In genomic region chr16:30565984-30566383, GRCh38 we compare ENCODE assay signal across 26 cellular contexts. TPM values are rescaled to one million over a fixed set of nuclear protein-coding genes. Genes with fewer than 3 reads are reported as not detected.
A peak's percentile ranks its signal among the peaks of the same experiment; 100 is the strongest.
DNase-seq lines count a peak whose midpoint lies in the region; ATAC-seq and TF ChIP-seq lines count a peak whose summit lies in the region.
"Had no signal": no experiment of that assay in that cellular context is flagged by ENCODE, and none has a peak within 500 bp of the region (broad histone marks: within the 10 kb centered on the region; RNA-seq: fewer than 3 reads in every experiment).

No MANE protein-coding gene starts in this region.

- H3K9ac ChIP-seq in mesenchymal stem cell (ENCODE audit: low read length): no peak overlapping the region
- H3K9ac ChIP-seq: parathyroid adenoma, SK-N-SH had no signal

- H3K4me3 ChIP-seq in mesenchymal stem cell (ENCODE audit: insufficient read depth in 1 of 2, low read depth in 1 of 2, low read length in 2 of 2): no peak overlapping the region
- H3K4me3 ChIP-seq: dorsolateral prefrontal cortex, heart left ventricle, thyroid gland had no signal

- H2BK5ac ChIP-seq in mesenchymal stem cell (ENCODE audit: low read depth, low read length, poor library complexity, severe bottlenecking): no peak overlapping the region

- H3K27me3 ChIP-seq in mesenchymal stem cell (ENCODE audit: control insufficient read depth in 1 of 2, insufficient read depth in 1 of 2, low read length in 2 of 2): peaks cover 0 to 5% of the 10 kb centered on the region in 2 experiments
- H3K27me3 ChIP-seq: dorsolateral prefrontal cortex, heart left ventricle, thyroid gland had no signal

- H2BK15ac ChIP-seq in mesenchymal stem cell (ENCODE audit: low read depth, poor library complexity, severe bottlenecking): no peak overlapping the region

- H3K4me1 ChIP-seq in mesenchymal stem cell (ENCODE audit: control insufficient read depth, insufficient read depth, low read depth, low read length): peaks cover 8% of the 10 kb centered on the region

- H3K23ac ChIP-seq in mesenchymal stem cell (ENCODE audit: low read length in 2 of 2): no peak overlapping the region

- POLR2A ChIA-PET in activated CD4-positive, alpha-beta memory T cell treated with anti-CD3 and anti-CD28 coated beads, Interleukin-2, amount 10 ng/mL, durations not matched to agents 7 days and 5 days (lab: Charles Lee): interaction anchor here (0.7 to 5.8 kb wide), 4 partner anchors 9 to 32 kb away, joined by 3 to 53 read pairs (median 16); partner anchors contain the start of genes ZNF747 and ZNF785

- H3K4me1 Mint-ChIP-seq in natural killer cell treated with Interleukin-12 subunit alpha and Interleukin-12 subunit beta and Interleukin-15 and Interleukin-18, amount 100 ng/mL, for 72 hours (ENCODE audit: low read depth in 2 of 2): peaks cover 25 to 37% of the 10 kb centered on the region in 2 donors
- peaks cover 19 to 22% of the 10 kb centered on the region in 2 donors for H3K4me1 Mint-ChIP-seq in natural killer cell
- H3K4me1 Mint-ChIP-seq in activated CD4-positive, alpha-beta memory T cell treated with anti-CD3 and anti-CD28 coated beads, Interleukin-2, amount 10 ng/mL, durations not matched to agents 7 days and 5 days: peaks cover 47% of the 10 kb centered on the region

- H2AFZ ChIP-seq in mesenchymal stem cell (ENCODE audit: low read depth, low read length): no peak overlapping the region
- H2AFZ ChIP-seq: parathyroid adenoma had no signal

- H3K36me3 Mint-ChIP-seq in natural killer cell treated with Interleukin-12 subunit alpha and Interleukin-12 subunit beta and Interleukin-15 and Interleukin-18, amount 100 ng/mL, for 72 hours: no peaks in the 10 kb centered on the region
- H3K36me3 Mint-ChIP-seq in natural killer cell: no peaks in the 10 kb centered on the region
- peaks cover 4% of the 10 kb centered on the region for H3K36me3 Mint-ChIP-seq in activated CD4-positive, alpha-beta memory T cell treated with anti-CD3 and anti-CD28 coated beads, Interleukin-2, amount 10 ng/mL, durations not matched to agents 7 days and 5 days (ENCODE audit: low read depth)
- H3K36me3 Mint-ChIP-seq: memory B cell had no signal

- no peak overlapping the region for H4K8ac ChIP-seq in mesenchymal stem cell (ENCODE audit: low read length)

- ATAC-seq in natural killer cell treated with Interleukin-12 subunit alpha and Interleukin-12 subunit beta and Interleukin-15 and Interleukin-18, amount 100 ng/mL, for 72 hours: no peak
- no peak for ATAC-seq in natural killer cell
- no peak for ATAC-seq in HG03097 (IDR thresholded peaks at IDR 0.05; ENCODE audit: low FRiP score, unreplicated experiment)
- ATAC-seq: activated naive CD4-positive, alpha-beta T cell treated with anti-CD3 and anti-CD28 coated beads, Interleukin-2, amount 50 U/mL, for 72 hours; heart left ventricle; left cardiac atrium; right cardiac atrium had no signal

- peak overlapping the region; percentile 97 to 99 for H3K27ac Mint-ChIP-seq in natural killer cell treated with Interleukin-12 subunit alpha and Interleukin-12 subunit beta and Interleukin-15 and Interleukin-18, amount 100 ng/mL, for 72 hours
- peak overlapping the region in 1 of 2 donors; percentile 36 for H3K27ac Mint-ChIP-seq in natural killer cell
- H3K27ac Mint-ChIP-seq in activated CD4-positive, alpha-beta memory T cell treated with anti-CD3 and anti-CD28 coated beads, Interleukin-2, amount 10 ng/mL, durations not matched to agents 7 days and 5 days: peak overlapping the region; percentile 99
- H3K27ac Mint-ChIP-seq: memory B cell had no signal

- peak overlapping the region; percentile 89 for H4K91ac ChIP-seq in mesenchymal stem cell (ENCODE audit: low read length)

- 78% methylated on average over 8 of the region's 8 CpGs for WGBS in mesenchymal stem cell

- peak overlapping the region in 1 of 2 experiments; percentile 24 for H3K4ac ChIP-seq in mesenchymal stem cell (ENCODE audit: low read depth in 1 of 2, low read length in 2 of 2)

- H2BK12ac ChIP-seq in mesenchymal stem cell (ENCODE audit: low read length in 2 of 2): no peak overlapping the region

- intact Hi-C loops in natural killer cell (cut with micrococcal nuclease): no loop called here

- peaks cover 11% of the 10 kb centered on the region for H3K79me1 ChIP-seq in mesenchymal stem cell (replicated peaks; ENCODE audit: low read length, poor library complexity, severe bottlenecking)

- peaks cover 0 to 9% of the 10 kb centered on the region in 2 experiments for H3K36me3 ChIP-seq in mesenchymal stem cell (ENCODE audit: control insufficient read depth in 1 of 2, insufficient read depth in 2 of 2, low read depth in 1 of 2, low read length in 2 of 2)
- H3K36me3 ChIP-seq: thyroid gland had no signal

- CTCF ChIA-PET in activated CD4-positive, alpha-beta memory T cell treated with anti-CD3 and anti-CD28 coated beads, Interleukin-2, amount 10 ng/mL, durations not matched to agents 7 days and 5 days (lab: Charles Lee): interaction anchor here (0.5 to 1.7 kb wide), 5 partner anchors 8 to 43 kb away, joined by 3 to 6 read pairs (median 3); no protein-coding TSS in a partner anchor

- no peaks in the 10 kb centered on the region for H3K9me3 Mint-ChIP-seq in natural killer cell treated with Interleukin-12 subunit alpha and Interleukin-12 subunit beta and Interleukin-15 and Interleukin-18, amount 100 ng/mL, for 72 hours
- no peaks in the 10 kb centered on the region for H3K9me3 Mint-ChIP-seq in natural killer cell
- H3K9me3 Mint-ChIP-seq in activated CD4-positive, alpha-beta memory T cell treated with anti-CD3 and anti-CD28 coated beads, Interleukin-2, amount 10 ng/mL, durations not matched to agents 7 days and 5 days: no peaks in the 10 kb centered on the region
- H3K9me3 Mint-ChIP-seq: activated naive CD4-positive, alpha-beta T cell treated with anti-CD3 and anti-CD28 coated beads, Interleukin-2, amount 50 U/mL, for 72 hours; central memory CD8-positive, alpha-beta T cell; IgD-negative memory B cell; memory B cell; stimulated activated naive CD8-positive, alpha-beta T cell treated with anti-CD3 and anti-CD28 coated beads, Interleukin-15, Interleukin-2, amounts not matched to agents 100 ng/mL and 50 ng/mL, for 24 hours had no signal

- H3K14ac ChIP-seq in mesenchymal stem cell (ENCODE audit: low read length in 2 of 2): no peak overlapping the region

- no peak overlapping the region for H2BK120ac ChIP-seq in mesenchymal stem cell (ENCODE audit: low read depth, low read length)

- H3K18ac ChIP-seq in mesenchymal stem cell (ENCODE audit: low read depth in 1 of 2, low read length in 2 of 2): no peak overlapping the region

- no peaks in the 10 kb centered on the region for H3K9me3 ChIP-seq in mesenchymal stem cell (ENCODE audit: control insufficient read depth, low read length)
- H3K9me3 ChIP-seq: heart left ventricle, SK-N-SH, thyroid gland had no signal

- H3K4me3 Mint-ChIP-seq in natural killer cell treated with Interleukin-12 subunit alpha and Interleukin-12 subunit beta and Interleukin-15 and Interleukin-18, amount 100 ng/mL, for 72 hours: no peak overlapping the region
- no peak overlapping the region for H3K4me3 Mint-ChIP-seq in natural killer cell
- no peak overlapping the region for H3K4me3 Mint-ChIP-seq in activated CD4-positive, alpha-beta memory T cell treated with anti-CD3 and anti-CD28 coated beads, Interleukin-2, amount 10 ng/mL, durations not matched to agents 7 days and 5 days
- H3K4me3 Mint-ChIP-seq: central memory CD8-positive, alpha-beta T cell; memory B cell; stimulated activated naive CD8-positive, alpha-beta T cell treated with anti-CD3 and anti-CD28 coated beads, Interleukin-15, Interleukin-2, amounts not matched to agents 100 ng/mL and 50 ng/mL, for 24 hours had no signal

- H2AK5ac ChIP-seq in mesenchymal stem cell (ENCODE audit: low read length, severe bottlenecking): no peak overlapping the region

- H3K4me2 ChIP-seq in mesenchymal stem cell (ENCODE audit: low read length, poor library complexity, severe bottlenecking): no peak overlapping the region
- H3K4me2 ChIP-seq: SK-N-SH had no signal

- TF ChIP-seq CTCF in natural killer cell (IDR thresholded peaks at IDR 0.05): no peak

- no peak overlapping the region for H3K27ac ChIP-seq in mesenchymal stem cell (ENCODE audit: low read length, poor library complexity, severe bottlenecking)
- H3K27ac ChIP-seq: heart left ventricle, parathyroid adenoma, thyroid gland, VCaP had no signal

- no peak for DNase-seq in natural killer cell treated with Interleukin-12 subunit alpha and Interleukin-12 subunit beta and Interleukin-15 and Interleukin-18, amount 100 ng/mL, for 72 hours (ENCODE audit: low spot score)
- DNase-seq in natural killer cell (no peak), mesenchymal stem cell (no peak), DMS 273 treated with DMSO at 0.1 percent for 48 hours (lab: John Stamatoyannopoulos, UW) (no peak)
- DNase-seq in activated CD4-positive, alpha-beta memory T cell treated with anti-CD3 and anti-CD28 coated beads, Interleukin-2, amount 10 ng/mL, durations not matched to agents 7 days and 5 days: no peak
- DNase-seq in stimulated activated CD4-positive, alpha-beta T cell treated with anti-CD3 and anti-CD28 coated beads, Interleukin-4, amount 100 ng/mL, for 24 hours: no peak
- DNase-seq: activated CD4-positive, alpha-beta T cell treated with anti-CD3 and anti-CD28 coated beads, Interleukin-2, amount 50 U/mL, for 4 hours; activated T-cell treated with anti-CD3 and anti-CD28 coated beads for 4 hours; aorta; heart left ventricle; left cardiac atrium; NCI-H1105 treated with DMSO at 0.1 percent for 48 hours; NCI-H2081; NCI-H226; right cardiac atrium; SK-N-SH; thyroid gland had no signal

- no peaks in the 10 kb centered on the region for H3K27me3 Mint-ChIP-seq in natural killer cell treated with Interleukin-12 subunit alpha and Interleukin-12 subunit beta and Interleukin-15 and Interleukin-18, amount 100 ng/mL, for 72 hours
- peaks cover 0 to 4% of the 10 kb centered on the region in 2 donors for H3K27me3 Mint-ChIP-seq in natural killer cell (ENCODE audit: low read depth in 2 of 2)
- H3K27me3 Mint-ChIP-seq in activated CD4-positive, alpha-beta memory T cell treated with anti-CD3 and anti-CD28 coated beads, Interleukin-2, amount 10 ng/mL, durations not matched to agents 7 days and 5 days: no peaks in the 10 kb centered on the region
- H3K27me3 Mint-ChIP-seq: central memory CD8-positive, alpha-beta T cell; memory B cell; stimulated activated naive CD8-positive, alpha-beta T cell treated with anti-CD3 and anti-CD28 coated beads, Interleukin-15, Interleukin-2, amounts not matched to agents 100 ng/mL and 50 ng/mL, for 24 hours had no signal

RNA-seq across cellular contexts. Expression of gene ZNF688, which starts 5.5 kb away (rescaled TPM):
- 1 to 10 TPM; 8.3 to 8.9 TPM for total RNA-seq in natural killer cell treated with Interleukin-12 subunit alpha and Interleukin-12 subunit beta and Interleukin-15 and Interleukin-18, amount 100 ng/mL, for 72 hours
- 10 to 100 TPM; 10.1 to 16.9 (median 16.5) TPM for total RNA-seq in natural killer cell
- total RNA-seq in activated CD4-positive, alpha-beta memory T cell treated with anti-CD3 and anti-CD28 coated beads, Interleukin-2, amount 10 ng/mL, durations not matched to agents 7 days and 5 days: 10 to 100 TPM; 19.2 to 22.8 TPM
- polyA plus RNA-seq in mesenchymal stem cell (2013, experiment 1 of 2): 6.7 TPM
- 7.8 TPM for polyA plus RNA-seq in mesenchymal stem cell (2013, experiment 2 of 2)

RNA-seq across cellular contexts. Expression of gene ZNF764, which starts 7.8 kb away (rescaled TPM):
- 10 to 100 TPM; 14.9 to 22.9 TPM for total RNA-seq in natural killer cell treated with Interleukin-12 subunit alpha and Interleukin-12 subunit beta and Interleukin-15 and Interleukin-18, amount 100 ng/mL, for 72 hours
- 10 to 100 TPM in 2 of 3 donors, 1 to 10 TPM in 1; 9.6 to 13.0 (median 11.7) TPM for total RNA-seq in natural killer cell
- total RNA-seq in activated CD4-positive, alpha-beta memory T cell treated with anti-CD3 and anti-CD28 coated beads, Interleukin-2, amount 10 ng/mL, durations not matched to agents 7 days and 5 days: 10 to 100 TPM; 16.0 to 16.8 TPM
- 6.1 TPM for polyA plus RNA-seq in mesenchymal stem cell (2013, experiment 1 of 2)
- 5.7 TPM for polyA plus RNA-seq in mesenchymal stem cell (2013, experiment 2 of 2)

RNA-seq across cellular contexts. Expression of gene ZNF785, which starts 19.5 kb away (rescaled TPM):
- total RNA-seq in natural killer cell treated with Interleukin-12 subunit alpha and Interleukin-12 subunit beta and Interleukin-15 and Interleukin-18, amount 100 ng/mL, for 72 hours: 10 to 100 TPM; 13.3 to 20.0 TPM
- 10 to 100 TPM in 2 of 3 donors, 1 to 10 TPM in 1; 7.5 to 15.2 (median 10.4) TPM for total RNA-seq in natural killer cell
- 10 to 100 TPM; 12.9 to 13.3 TPM for total RNA-seq in activated CD4-positive, alpha-beta memory T cell treated with anti-CD3 and anti-CD28 coated beads, Interleukin-2, amount 10 ng/mL, durations not matched to agents 7 days and 5 days
- polyA plus RNA-seq in mesenchymal stem cell (2013, experiment 1 of 2): 3.1 TPM
- polyA plus RNA-seq in mesenchymal stem cell (2013, experiment 2 of 2): 3.3 TPM

RNA-seq across cellular contexts. Expression of gene ZNF747, which starts 31.3 kb away (rescaled TPM):
- 10 to 100 TPM in 1 of 2 donors, 1 to 10 TPM in 1; 8.7 to 10.3 TPM for total RNA-seq in natural killer cell treated with Interleukin-12 subunit alpha and Interleukin-12 subunit beta and Interleukin-15 and Interleukin-18, amount 100 ng/mL, for 72 hours
- 1 to 10 TPM; 5.0 to 8.6 (median 6.3) TPM for total RNA-seq in natural killer cell
- 10 to 100 TPM; 10.6 to 10.7 TPM for total RNA-seq in activated CD4-positive, alpha-beta memory T cell treated with anti-CD3 and anti-CD28 coated beads, Interleukin-2, amount 10 ng/mL, durations not matched to agents 7 days and 5 days
- polyA plus RNA-seq in mesenchymal stem cell (2013, experiment 1 of 2): 2.6 TPM
- 3.0 TPM for polyA plus RNA-seq in mesenchymal stem cell (2013, experiment 2 of 2)

RNA-seq across cellular contexts. Expression of gene ZNF768, which starts 39.6 kb away (rescaled TPM):
- total RNA-seq in natural killer cell treated with Interleukin-12 subunit alpha and Interleukin-12 subunit beta and Interleukin-15 and Interleukin-18, amount 100 ng/mL, for 72 hours: 10 to 100 TPM; 10.4 to 11.8 TPM
- total RNA-seq in natural killer cell: 1 to 10 TPM; 3.3 to 7.2 (median 5.6) TPM
- total RNA-seq in activated CD4-positive, alpha-beta memory T cell treated with anti-CD3 and anti-CD28 coated beads, Interleukin-2, amount 10 ng/mL, durations not matched to agents 7 days and 5 days: 1 to 10 TPM; 5.9 to 6.0 TPM
- polyA plus RNA-seq in mesenchymal stem cell (2013, experiment 1 of 2): 21.3 TPM
- 20.6 TPM for polyA plus RNA-seq in mesenchymal stem cell (2013, experiment 2 of 2)
